Comparison of ENCODE assay signal across 23 cellular contexts in the genomic region with DNA sequence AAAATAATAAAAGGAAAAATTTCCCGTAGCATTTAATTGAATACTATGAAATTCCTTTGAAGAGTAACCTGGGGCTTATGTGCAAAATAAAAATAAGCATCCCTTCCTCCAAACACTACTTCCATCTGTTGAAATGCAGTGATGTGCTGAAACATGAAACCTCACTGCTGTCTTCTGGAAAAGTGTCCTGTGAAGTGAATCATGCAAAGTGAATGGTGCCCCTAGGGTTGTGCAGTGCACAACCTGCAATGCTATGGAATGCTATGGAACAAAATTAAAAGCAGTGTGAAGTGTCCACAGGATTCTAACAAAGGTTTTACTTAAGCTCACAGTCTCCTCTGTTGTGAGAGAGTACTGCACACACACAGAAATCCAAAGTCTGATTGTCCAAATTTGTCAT.
DNase-seq lines count a peak whose midpoint lies in the region; ATAC-seq and TF ChIP-seq lines count a peak whose summit lies in the region.
"Had no signal": no experiment of that assay in that cellular context is flagged by ENCODE, and none has a peak within 500 bp of the region (broad histone marks: within the 10 kb centered on the region; RNA-seq: fewer than 3 reads in every experiment).

No MANE protein-coding gene starts in this region.

- POLR2A ChIA-PET in SK-N-SH (lab: Yijun Ruan, JAX) = no interaction called here

- no peak overlapping the region for H3K4me3 Mint-ChIP-seq in stimulated activated naive B cell treated with anti-CD40 and anti-IgM and Interleukin-4, amounts not matched to agents 10 μg/mL and 1 μg/mL and 100 μg/mL, for 72 hours
- H3K4me3 Mint-ChIP-seq in activated T-helper 1 cell treated with anti-CD3 and anti-CD28 coated beads, Interleukin-12 subunit alpha, Interleukin-12 subunit beta, Interleukin-2, Interleukin-4 antibody, amounts not matched to agents 30 ng/mL and 10 ng/mL and 1 ng/mL, durations not matched to agents 14 hours and 24 hours and 36 hours = no peak overlapping the region
- H3K4me3 Mint-ChIP-seq: effector memory CD8-positive, alpha-beta T cell; natural killer cell; T-helper 1 cell treated with Interleukin-12 subunit alpha and Interleukin-12 subunit beta and Interleukin-4 antibody, amounts not matched to agents 30 μg/mL and 1 μg/mL, for 36 hours had no signal

- H3K36me3 ChIP-seq in SK-N-SH (replicated peaks in 1 of 2; ENCODE audit: control insufficient read depth in 1 of 2, insufficient read depth in 2 of 2, low read length in 1 of 2) (no peaks in the 10 kb centered on the region), MG63 (no peaks in the 10 kb centered on the region)
- H3K36me3 ChIP-seq: ascending aorta, BLaER1, left lung, pancreas had no signal

- CTCF ChIA-PET in SK-N-SH (lab: Yijun Ruan, JAX) = interaction anchor here (1.3 kb wide), 1 partner anchor 16 kb away, joined by 3 read pairs; no protein-coding TSS in a partner anchor

- no peaks in the 10 kb centered on the region; a peak in 1 of 4 replicates for H3K4me1 ChIP-seq in SK-N-SH (ENCODE audit: control insufficient read depth in 1 of 2, insufficient read depth in 2 of 2, low read depth in 1 of 2, low read length in 1 of 2)
- H3K4me1 ChIP-seq: ascending aorta, BLaER1, Caco-2, left lung, pancreas had no signal

- H3K36me3 Mint-ChIP-seq in stimulated activated naive B cell treated with anti-CD40 and anti-IgM and Interleukin-4, amounts not matched to agents 10 μg/mL and 1 μg/mL and 100 μg/mL, for 72 hours = no peaks in the 10 kb centered on the region
- no peaks in the 10 kb centered on the region for H3K36me3 Mint-ChIP-seq in activated T-helper 1 cell treated with anti-CD3 and anti-CD28 coated beads, Interleukin-12 subunit alpha, Interleukin-12 subunit beta, Interleukin-2, Interleukin-4 antibody, amounts not matched to agents 30 ng/mL and 10 ng/mL and 1 ng/mL, durations not matched to agents 14 hours and 24 hours and 36 hours (ENCODE audit: low read depth)
- H3K36me3 Mint-ChIP-seq: natural killer cell had no signal

- H3K27me3 ChIP-seq in SK-N-SH (ENCODE audit: insufficient read depth) = no peaks in the 10 kb centered on the region
- H3K27me3 ChIP-seq in MG63 = no peaks in the 10 kb centered on the region
- H3K27me3 ChIP-seq: ascending aorta, BLaER1, left lung, pancreas had no signal

- peaks cover 0 to 9% of the 10 kb centered on the region in 2 donors for H3K9me3 Mint-ChIP-seq in stimulated activated naive B cell treated with anti-CD40 and anti-IgM and Interleukin-4, amounts not matched to agents 10 μg/mL and 1 μg/mL and 100 μg/mL, for 72 hours
- H3K9me3 Mint-ChIP-seq in activated T-helper 1 cell treated with anti-CD3 and anti-CD28 coated beads, Interleukin-12 subunit alpha, Interleukin-12 subunit beta, Interleukin-2, Interleukin-4 antibody, amounts not matched to agents 30 ng/mL and 10 ng/mL and 1 ng/mL, durations not matched to agents 14 hours and 24 hours and 36 hours = peaks cover 12% of the 10 kb centered on the region
- H3K9me3 Mint-ChIP-seq: effector memory CD8-positive, alpha-beta T cell had no signal

- no peaks in the 10 kb centered on the region; the same call in 1 of the 2 replicates for H3K9me3 ChIP-seq in SK-N-SH
- H3K9me3 ChIP-seq in MG63 = peaks cover 19% of the 10 kb centered on the region
- H3K9me3 ChIP-seq: ascending aorta, pancreas had no signal

- no peak for TF ChIP-seq RAD21 in SK-N-SH (IDR thresholded peaks at IDR 0.05; ENCODE audit: low read length)

- no peak overlapping the region for H3K27ac ChIP-seq in SK-N-SH (ENCODE audit: low read depth in 2 of 2, low read length in 1 of 2)
- H3K27ac ChIP-seq: ascending aorta, BLaER1, left lung, pancreas had no signal

- H3K79me2 ChIP-seq in SK-N-SH (ENCODE audit: insufficient read depth) = no peaks in the 10 kb centered on the region

- H3K4me1 Mint-ChIP-seq in stimulated activated naive B cell treated with anti-CD40 and anti-IgM and Interleukin-4, amounts not matched to agents 10 μg/mL and 1 μg/mL and 100 μg/mL, for 72 hours = no peaks in the 10 kb centered on the region
- no peaks in the 10 kb centered on the region for H3K4me1 Mint-ChIP-seq in activated T-helper 1 cell treated with anti-CD3 and anti-CD28 coated beads, Interleukin-12 subunit alpha, Interleukin-12 subunit beta, Interleukin-2, Interleukin-4 antibody, amounts not matched to agents 30 ng/mL and 10 ng/mL and 1 ng/mL, durations not matched to agents 14 hours and 24 hours and 36 hours (ENCODE audit: low read depth)
- H3K4me1 Mint-ChIP-seq: natural killer cell had no signal

- H3K27ac Mint-ChIP-seq in stimulated activated naive B cell treated with anti-CD40 and anti-IgM and Interleukin-4, amounts not matched to agents 10 μg/mL and 1 μg/mL and 100 μg/mL, for 72 hours = no peak overlapping the region
- no peak overlapping the region for H3K27ac Mint-ChIP-seq in activated T-helper 1 cell treated with anti-CD3 and anti-CD28 coated beads, Interleukin-12 subunit alpha, Interleukin-12 subunit beta, Interleukin-2, Interleukin-4 antibody, amounts not matched to agents 30 ng/mL and 10 ng/mL and 1 ng/mL, durations not matched to agents 14 hours and 24 hours and 36 hours
- H3K27ac Mint-ChIP-seq: effector memory CD8-positive, alpha-beta T cell; natural killer cell; T-helper 1 cell treated with Interleukin-12 subunit alpha and Interleukin-12 subunit beta and Interleukin-4 antibody, amounts not matched to agents 30 μg/mL and 1 μg/mL, for 36 hours had no signal

- H3K9me2 ChIP-seq in SK-N-SH = no peaks in the 10 kb centered on the region

- no peak for ATAC-seq in stimulated activated naive B cell treated with anti-CD40 and anti-IgM and Interleukin-4, amounts not matched to agents 10 μg/mL and 1 μg/mL and 100 μg/mL, for 72 hours (replicated peaks)
- no peak for ATAC-seq in HG03521 (IDR thresholded peaks at IDR 0.05; ENCODE audit: unreplicated experiment)
- ATAC-seq: effector memory CD8-positive, alpha-beta T cell; left lung; natural killer cell; pancreas; sciatic nerve had no signal

- intact Hi-C loops in activated T-helper 1 cell treated with anti-CD3 and anti-CD28 coated beads, Interleukin-12 subunit alpha, Interleukin-12 subunit beta, Interleukin-2, Interleukin-4 antibody, amounts not matched to agents 30 ng/mL and 10 ng/mL and 1 ng/mL, durations not matched to agents 14 hours and 24 hours and 36 hours (cut with micrococcal nuclease) = no loop called here

- no peak for TF ChIP-seq CTCF in SK-N-SH (IDR thresholded peaks at IDR 0.05)
- TF ChIP-seq CTCF in foreskin fibroblast (IDR thresholded peaks at IDR 0.05; ENCODE audit: low read depth, low read length) = no peak

- H3K4me3 ChIP-seq in SK-N-SH (ENCODE audit: low read depth in 2 of 2, low read length in 1 of 2) (no peak overlapping the region), foreskin fibroblast (ENCODE audit: low read depth in 1 of 2, low read length in 2 of 2) (no peak overlapping the region), MG63 (no peak overlapping the region)
- H3K4me3 ChIP-seq: ascending aorta, BLaER1, left lung, pancreas had no signal

- H3K27me3 Mint-ChIP-seq in stimulated activated naive B cell treated with anti-CD40 and anti-IgM and Interleukin-4, amounts not matched to agents 10 μg/mL and 1 μg/mL and 100 μg/mL, for 72 hours = no peaks in the 10 kb centered on the region
- H3K27me3 Mint-ChIP-seq in activated T-helper 1 cell treated with anti-CD3 and anti-CD28 coated beads, Interleukin-12 subunit alpha, Interleukin-12 subunit beta, Interleukin-2, Interleukin-4 antibody, amounts not matched to agents 30 ng/mL and 10 ng/mL and 1 ng/mL, durations not matched to agents 14 hours and 24 hours and 36 hours (ENCODE audit: insufficient read depth) = no peaks in the 10 kb centered on the region

- no peaks in the 10 kb centered on the region for H3F3A ChIP-seq in SK-N-SH (replicated peaks; ENCODE audit: insufficient read depth)

- 27% methylated on average over 1 of the region's 1 CpG for WGBS in SK-N-SH (ENCODE audit: low lambda C conversion rate)

- H4K20me1 ChIP-seq in SK-N-SH (ENCODE audit: insufficient read depth) = no peaks in the 10 kb centered on the region
- H4K20me1 ChIP-seq: BLaER1 had no signal

- no peak overlapping the region for H2AFZ ChIP-seq in SK-N-SH (ENCODE audit: low read depth)

- DNase-seq in DMS 273 (lab: John Stamatoyannopoulos, UW; ENCODE audit: unreplicated experiment) (peak; percentile 75), LHCN-M2 (ENCODE audit: low read depth) (peak; percentile 27), SK-N-SH (no peak), foreskin fibroblast (peak; percentile 35 to 54), MG63 (no peak)
- DNase-seq in stimulated activated naive B cell treated with anti-CD40 and anti-IgM and Interleukin-4, amounts not matched to agents 10 μg/mL and 1 μg/mL and 100 μg/mL, for 72 hours = no peak
- DNase-seq in activated T-helper 1 cell treated with anti-CD3 and anti-CD28 coated beads, Interleukin-12 subunit alpha, Interleukin-12 subunit beta, Interleukin-2, Interleukin-4 antibody, amounts not matched to agents 30 ng/mL and 10 ng/mL and 1 ng/mL, durations not matched to agents 14 hours and 24 hours and 36 hours (ENCODE audit: low spot score) = no peak
- DNase-seq: activated CD4-positive, alpha-beta T cell treated with anti-CD3 and anti-CD28 coated beads for 48 hours; activated naive CD4-positive, alpha-beta T cell treated with anti-CD3 and anti-CD28 coated beads, Interleukin-2, amount 50 U/mL, for 16 hours; Caco-2; effector memory CD8-positive, alpha-beta T cell; head of caudate nucleus; left lung; natural killer cell; NCI-H1417; NCI-H2227 treated with DMSO at 0.1 percent for 48 hours; NCI-H82; pancreas had no signal

- H3K4me2 ChIP-seq in SK-N-SH = no peak overlapping the region
- H3K4me2 ChIP-seq: BLaER1 had no signal

- H3K9ac ChIP-seq in SK-N-SH = no peak overlapping the region
- H3K9ac ChIP-seq: BLaER1 had no signal

- no peak for TF ChIP-seq EP300 in SK-N-SH (IDR thresholded peaks at IDR 0.05; ENCODE audit: borderline replicate concordance in 1 of 2, low read depth in 1 of 2, low read length in 1 of 2)

TF ChIP-seq in SK-N-SH, 30 proteins besides CTCF, POLR2A, EP300 and RAD21 (continues in another document):
- no peak for TF ChIP-seq TAF1 (IDR thresholded peaks at IDR 0.05; ENCODE audit: borderline replicate concordance, low read depth, low read length)
- TF ChIP-seq CHD2 (IDR thresholded peaks at IDR 0.05; ENCODE audit: low read length, partially characterized antibody) = no peak
- TF ChIP-seq GABPA (IDR thresholded peaks at IDR 0.05; ENCODE audit: low read depth) = no peak
- no peak for TF ChIP-seq EZH2phosphoT487 (IDR thresholded peaks at IDR 0.05; ENCODE audit: borderline replicate concordance, low read depth)
- TF ChIP-seq FOSL2 (IDR thresholded peaks at IDR 0.05; ENCODE audit: borderline replicate concordance, low read depth) = peak; percentile 20; the same call in 1 of the 2 replicates
- TF ChIP-seq, protein P1, sequence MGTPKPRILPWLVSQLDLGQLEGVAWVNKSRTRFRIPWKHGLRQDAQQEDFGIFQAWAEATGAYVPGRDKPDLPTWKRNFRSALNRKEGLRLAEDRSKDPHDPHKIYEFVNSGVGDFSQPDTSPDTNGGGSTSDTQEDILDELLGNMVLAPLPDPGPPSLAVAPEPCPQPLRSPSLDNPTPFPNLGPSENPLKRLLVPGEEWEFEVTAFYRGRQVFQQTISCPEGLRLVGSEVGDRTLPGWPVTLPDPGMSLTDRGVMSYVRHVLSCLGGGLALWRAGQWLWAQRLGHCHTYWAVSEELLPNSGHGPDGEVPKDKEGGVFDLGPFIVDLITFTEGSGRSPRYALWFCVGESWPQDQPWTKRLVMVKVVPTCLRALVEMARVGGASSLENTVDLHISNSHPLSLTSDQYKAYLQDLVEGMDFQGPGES (IDR thresholded peaks at IDR 0.05; ENCODE audit: low read depth, low read length) = no peak

Comparison
In these comparisons a context has a peak if more than half of its experiments do, and no peak if none do; other contexts are left out.
1. DNase-seq: peak in DMS 273 (single experiment), LHCN-M2 (single experiment) and foreskin fibroblast (2 of 2); none in SK-N-SH (single experiment), MG63 (single experiment), stimulated activated naive B cell treated with anti-CD40 and anti-IgM and Interleukin-4, amounts not matched to agents 10 μg/mL and 1 μg/mL and 100 μg/mL, for 72 hours (single experiment) and activated T-helper 1 cell treated with anti-CD3 and anti-CD28 coated beads, Interleukin-12 subunit alpha, Interleukin-12 subunit beta, Interleukin-2, Interleukin-4 antibody, amounts not matched to agents 30 ng/mL and 10 ng/mL and 1 ng/mL, durations not matched to agents 14 hours and 24 hours and 36 hours (single experiment).